23 cellular contexts compared by ENCODE assay signal in the genomic region with DNA sequence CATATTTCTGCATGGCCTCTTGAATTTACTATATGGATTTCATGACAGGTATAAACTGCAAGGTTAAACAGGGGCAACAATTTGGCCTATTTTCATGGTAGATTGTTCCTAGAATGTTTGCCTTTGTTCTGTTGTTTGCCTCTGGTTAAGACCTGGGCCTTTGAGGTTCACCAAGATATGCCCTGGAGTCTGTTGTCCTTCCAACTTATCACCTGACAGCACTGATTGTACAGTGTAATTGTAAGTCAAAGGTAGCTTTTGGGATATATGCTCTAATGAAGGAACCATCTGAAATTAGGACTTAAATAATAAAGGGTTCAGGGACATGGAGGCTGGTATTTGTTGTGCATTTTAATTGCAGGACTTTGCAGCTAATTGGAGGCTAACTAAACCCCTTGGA.
"Had no signal": no experiment of that assay in that cellular context is flagged by ENCODE, and none has a peak within 500 bp of the region (broad histone marks: within the 10 kb centered on the region; RNA-seq: fewer than 3 reads in every experiment).

No MANE protein-coding gene starts in this region.

- H3K27me3 ChIP-seq: SJSA1 had no signal

- H3K27me3 Mint-ChIP-seq: activated naive CD4-positive, alpha-beta T cell treated with anti-CD3 and anti-CD28 coated beads, Interleukin-2, amount 50 U/mL, for 24 hours had no signal

- H3K9me3 Mint-ChIP-seq: activated naive CD4-positive, alpha-beta T cell treated with anti-CD3 and anti-CD28 coated beads, Interleukin-2, amount 50 U/mL, for 24 hours; WTC11 had no signal

- H3K27ac ChIP-seq: SJSA1 had no signal

- H3K4me1 ChIP-seq: SJSA1 had no signal

- ATAC-seq: activated CD8-positive, alpha-beta T cell treated with anti-CD3 and anti-CD28 coated beads, Interleukin-2, amount 10 ng/mL, durations not matched to agents 7 days and 5 days; Panc1; WTC11 had no signal

- H3K27ac Mint-ChIP-seq: activated CD8-positive, alpha-beta T cell treated with anti-CD3 and anti-CD28 coated beads, Interleukin-2, amount 10 ng/mL, durations not matched to agents 7 days and 5 days; activated naive CD4-positive, alpha-beta T cell treated with anti-CD3 and anti-CD28 coated beads, Interleukin-2, amount 50 U/mL, for 24 hours; T-helper 1 cell treated with Interleukin-12 subunit alpha and Interleukin-12 subunit beta and Interleukin-4 antibody, amounts not matched to agents 30 μg/mL and 1 μg/mL, for 36 hours; WTC11 had no signal

- DNase-seq: activated CD4-positive, alpha-beta T cell treated with anti-CD3 and anti-CD28 coated beads for 48 hours; activated CD4-positive, alpha-beta T cell treated with anti-CD3 and anti-CD28 coated beads, Interleukin-2, amount 50 U/mL, for 4 hours; activated CD4-positive, CD25-positive, alpha-beta regulatory T cell treated with anti-CD3 and anti-CD28 coated beads, Interleukin-2, amount 50 U/mL, for 72 hours; activated CD8-positive, alpha-beta memory T cell treated with anti-CD3 and anti-CD28 coated beads, Interleukin-2, amount 50 U/mL, for 48 hours; activated CD8-positive, alpha-beta T cell treated with anti-CD3 and anti-CD28 coated beads, Interleukin-2, amount 10 ng/mL, durations not matched to agents 7 days and 5 days; activated T-cell treated with anti-CD3 and anti-CD28 coated beads, Interleukin-2, amount 50 U/mL, for 1 hour; aorta; central memory CD4-positive, alpha-beta T cell; IMR-90; KG1; NCI-H1048; NCI-H1436; NCI-H187 treated with DMSO at 0.1 percent for 48 hours; NCI-H345; NCI-H510A; NCI-H526 treated with DMSO at 0.1 percent for 48 hours; RPMI8226; SHP77 had no signal

- H3K4me1 Mint-ChIP-seq: activated naive CD4-positive, alpha-beta T cell treated with anti-CD3 and anti-CD28 coated beads, Interleukin-2, amount 50 U/mL, for 24 hours had no signal

- H3K36me3 Mint-ChIP-seq: activated naive CD4-positive, alpha-beta T cell treated with anti-CD3 and anti-CD28 coated beads, Interleukin-2, amount 50 U/mL, for 24 hours; WTC11 had no signal

- H3K4me3 ChIP-seq: SJSA1 had no signal

- H3K36me3 ChIP-seq: SJSA1 had no signal

- H3K4me3 Mint-ChIP-seq: activated CD8-positive, alpha-beta T cell treated with anti-CD3 and anti-CD28 coated beads, Interleukin-2, amount 10 ng/mL, durations not matched to agents 7 days and 5 days; activated naive CD4-positive, alpha-beta T cell treated with anti-CD3 and anti-CD28 coated beads, Interleukin-2, amount 50 U/mL, for 24 hours; T-helper 1 cell treated with Interleukin-12 subunit alpha and Interleukin-12 subunit beta and Interleukin-4 antibody, amounts not matched to agents 30 μg/mL and 1 μg/mL, for 36 hours; WTC11 had no signal
